Comparison of ENCODE assay signal across 26 cellular contexts in the genomic region with DNA sequence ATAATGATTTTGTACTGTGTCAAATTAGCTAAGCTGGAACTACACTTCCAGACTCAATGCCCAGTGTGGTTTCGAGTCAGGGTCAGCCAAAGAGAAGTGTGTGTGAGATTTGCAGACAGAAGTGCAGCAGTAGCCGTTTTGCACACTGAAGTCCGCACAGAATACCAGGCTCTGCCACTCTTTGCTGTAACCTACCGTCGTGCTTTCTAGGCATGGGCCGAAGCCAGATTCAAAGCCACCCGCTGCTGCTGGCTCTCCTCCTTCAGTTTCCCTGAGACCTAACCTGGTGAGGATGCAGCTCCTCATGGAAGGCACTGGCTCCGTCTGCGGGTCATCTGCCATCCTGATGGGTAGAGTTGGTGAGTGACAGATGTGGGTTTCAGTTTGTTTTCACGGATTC. TPM values are rescaled to one million over a fixed set of nuclear protein-coding genes. Genes with fewer than 3 reads are reported as not detected.
"Had no signal": no experiment of that assay in that cellular context is flagged by ENCODE, and none has a peak within 500 bp of the region (broad histone marks: within the 10 kb centered on the region; RNA-seq: fewer than 3 reads in every experiment).

No MANE protein-coding gene starts in this region.

- H3K27ac Mint-ChIP-seq: naive B cell; nephron progenitor cell; stimulated activated naive B cell treated with anti-CD40 and anti-IgM and Interleukin-4, amounts not matched to agents 10 μg/mL and 1 μg/mL and 100 μg/mL, for 72 hours; stimulated activated naive CD8-positive, alpha-beta T cell treated with anti-CD3 and anti-CD28 coated beads, Interleukin-15, amount 100 ng/mL, for 72 hours had no signal

- H3K36me3 ChIP-seq: sigmoid colon, tibial nerve had no signal

- H3K27ac ChIP-seq: dorsolateral prefrontal cortex, sigmoid colon, skin epidermis, testis, tibial nerve had no signal

- H3K27me3 ChIP-seq: testis, tibial nerve had no signal

- H3K4me1 ChIP-seq: sigmoid colon, testis, tibial nerve had no signal

- FAIRE-seq: endometrium, frontal cortex, kidney had no signal

- H3K4me1 Mint-ChIP-seq: stimulated activated naive B cell treated with anti-CD40 and anti-IgM and Interleukin-4, amounts not matched to agents 10 μg/mL and 1 μg/mL and 100 μg/mL, for 72 hours; stimulated activated naive CD8-positive, alpha-beta T cell treated with anti-CD3 and anti-CD28 coated beads, Interleukin-15, amount 100 ng/mL, for 72 hours had no signal

- H3K4me3 Mint-ChIP-seq: naive B cell; nephron progenitor cell; stimulated activated naive B cell treated with anti-CD40 and anti-IgM and Interleukin-4, amounts not matched to agents 10 μg/mL and 1 μg/mL and 100 μg/mL, for 72 hours; stimulated activated naive CD8-positive, alpha-beta T cell treated with anti-CD3 and anti-CD28 coated beads, Interleukin-15, amount 100 ng/mL, for 72 hours had no signal

- DNase-seq: cortex of kidney; dorsolateral prefrontal cortex; effector memory CD4-positive, alpha-beta T cell; kidney; left cardiac atrium; left ventricle myocardium superior; mesenchymal stem cell; naive B cell; nephron progenitor cell; sigmoid colon; stimulated activated CD4-positive, alpha-beta T cell treated with anti-CD3 and anti-CD28 coated beads, Interleukin-2, amount 100 ng/mL, for 24 hours; stimulated activated CD4-positive, alpha-beta T cell treated with anti-CD3 and anti-CD28 coated beads, Interleukin-4, amount 100 ng/mL, for 4 hours; stimulated activated naive B cell treated with anti-CD40 and anti-IgM and Interleukin-4, amounts not matched to agents 10 μg/mL and 1 μg/mL and 100 μg/mL, for 72 hours; stimulated activated naive CD8-positive, alpha-beta T cell treated with anti-CD3 and anti-CD28 coated beads, Interleukin-15, amount 100 ng/mL, for 72 hours; testis had no signal

- H3K4me3 ChIP-seq: dorsolateral prefrontal cortex, lung, sigmoid colon, skin epidermis, testis, tibial nerve had no signal

RNA-seq across cellular contexts. Expression of a gene that starts 48.8 kb away (rescaled TPM):
- total RNA-seq: esophagus mucosa, fibroblast of lung, kidney, left cardiac atrium, left ventricle myocardium superior, lung, omental fat pad, pulmonary artery endothelial cell, subcutaneous adipose tissue, tibial nerve, urinary bladder had no signal
- polyA plus RNA-seq: fibroblast of lung, urinary bladder had no signal

RNA-seq across cellular contexts. Expression of a gene that starts 49.3 kb away (rescaled TPM):
- total RNA-seq: frontal cortex had no signal
